21 cellular contexts compared by ENCODE assay signal in the genomic region with DNA sequence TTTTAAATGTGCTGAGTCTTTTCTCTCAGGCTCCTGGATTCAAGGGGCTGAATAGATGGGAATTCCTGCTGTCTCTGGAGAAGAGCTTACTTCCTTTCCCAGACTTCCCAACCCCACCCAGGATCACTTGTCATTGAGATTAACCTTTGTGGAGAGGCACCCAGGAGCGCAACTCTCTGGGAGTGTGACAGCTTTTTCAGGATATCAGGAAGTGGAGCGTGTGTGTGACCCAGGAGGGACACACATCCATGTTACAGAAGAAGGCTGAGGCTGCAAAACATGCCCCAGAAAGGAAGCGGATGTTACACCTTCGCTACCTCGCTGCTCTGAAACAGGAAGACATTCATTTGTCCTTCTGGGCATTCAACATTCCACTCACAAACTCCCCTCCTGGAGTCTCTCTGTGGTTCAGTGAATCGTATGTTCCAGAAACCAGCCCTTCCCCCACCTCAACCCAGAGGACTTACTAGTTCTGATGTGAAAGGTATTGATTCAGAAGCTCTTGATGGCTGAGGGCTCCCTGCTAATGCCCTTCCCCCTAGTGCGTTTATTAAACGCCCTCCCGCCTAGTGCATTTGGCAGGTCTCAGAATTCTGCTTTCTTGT.
"Had no signal": no experiment of that assay in that cellular context is flagged by ENCODE, and none has a peak within 500 bp of the region (broad histone marks: within the 10 kb centered on the region; RNA-seq: fewer than 3 reads in every experiment).

No MANE protein-coding gene starts in this region.

- H3K4me3 Mint-ChIP-seq: activated CD8-positive, alpha-beta T cell treated with anti-CD3 and anti-CD28 coated beads for 36 hours; activated naive CD8-positive, alpha-beta T cell treated with anti-CD3 and anti-CD28 coated beads for 36 hours; activated T-helper 17 cell treated with anti-CD3 and anti-CD28 coated beads, Interleukin-2, amount 50 U/mL, for 72 hours; naive B cell; stimulated activated memory B cell treated with anti-CD40 and anti-IgM and Interleukin-4, amounts not matched to agents 10 μg/mL and 1 μg/mL and 100 μg/mL, for 72 hours had no signal

- H3K27me3 ChIP-seq: dorsolateral prefrontal cortex, heart left ventricle, spleen, testis, upper lobe of right lung had no signal

- H3K9me3 Mint-ChIP-seq: activated CD8-positive, alpha-beta T cell treated with anti-CD3 and anti-CD28 coated beads for 36 hours; activated naive CD8-positive, alpha-beta T cell treated with anti-CD3 and anti-CD28 coated beads for 36 hours; activated T-helper 17 cell treated with anti-CD3 and anti-CD28 coated beads, Interleukin-2, amount 50 U/mL, for 72 hours; stimulated activated memory B cell treated with anti-CD40 and anti-IgM and Interleukin-4, amounts not matched to agents 10 μg/mL and 1 μg/mL and 100 μg/mL, for 72 hours had no signal

- H3K4me1 ChIP-seq: upper lobe of right lung had no signal

- H3K4me3 ChIP-seq: dorsolateral prefrontal cortex, heart left ventricle, left ventricle myocardium inferior, mucosa of descending colon, spleen, testis, upper lobe of right lung had no signal

- DNase-seq: activated CD4-positive, alpha-beta T cell treated with anti-CD3 and anti-CD28 coated beads for 48 hours; activated CD4-positive, CD25-positive, alpha-beta regulatory T cell; activated CD8-positive, alpha-beta T cell treated with anti-CD3 and anti-CD28 coated beads for 36 hours; activated naive CD4-positive, alpha-beta T cell; activated naive CD8-positive, alpha-beta T cell treated with anti-CD3 and anti-CD28 coated beads for 36 hours; activated T-cell treated with anti-CD3 and anti-CD28 coated beads, Interleukin-2, amount 50 U/mL, for 1 hour; amniotic stem cell; dorsolateral prefrontal cortex; heart left ventricle; left ventricle myocardium inferior; mucosa of descending colon; naive B cell; spleen; stimulated activated CD4-positive, alpha-beta T cell treated with anti-CD3 and anti-CD28 coated beads, Interleukin-4, amount 100 ng/mL, for 4 hours; T-helper 1 cell; T-helper 9 cell; testis; upper lobe of right lung had no signal

- H3K27me3 Mint-ChIP-seq: activated CD8-positive, alpha-beta T cell treated with anti-CD3 and anti-CD28 coated beads for 36 hours; activated naive CD8-positive, alpha-beta T cell treated with anti-CD3 and anti-CD28 coated beads for 36 hours; activated T-helper 17 cell treated with anti-CD3 and anti-CD28 coated beads, Interleukin-2, amount 50 U/mL, for 72 hours had no signal

- H3K4me1 Mint-ChIP-seq: activated naive CD8-positive, alpha-beta T cell treated with anti-CD3 and anti-CD28 coated beads for 36 hours; activated T-helper 17 cell treated with anti-CD3 and anti-CD28 coated beads, Interleukin-2, amount 50 U/mL, for 72 hours; naive B cell; stimulated activated memory B cell treated with anti-CD40 and anti-IgM and Interleukin-4, amounts not matched to agents 10 μg/mL and 1 μg/mL and 100 μg/mL, for 72 hours had no signal

- H3K36me3 Mint-ChIP-seq: activated naive CD8-positive, alpha-beta T cell treated with anti-CD3 and anti-CD28 coated beads for 36 hours; naive B cell; stimulated activated memory B cell treated with anti-CD40 and anti-IgM and Interleukin-4, amounts not matched to agents 10 μg/mL and 1 μg/mL and 100 μg/mL, for 72 hours had no signal

- H3K9me3 ChIP-seq: heart left ventricle, left ventricle myocardium inferior, mucosa of descending colon, spleen, testis, upper lobe of right lung had no signal

- H3K27ac ChIP-seq: dorsolateral prefrontal cortex, heart left ventricle, left ventricle myocardium inferior, spleen, testis, upper lobe of right lung had no signal

- H3K27ac Mint-ChIP-seq: activated CD8-positive, alpha-beta T cell treated with anti-CD3 and anti-CD28 coated beads for 36 hours; activated naive CD8-positive, alpha-beta T cell treated with anti-CD3 and anti-CD28 coated beads for 36 hours; activated T-helper 17 cell treated with anti-CD3 and anti-CD28 coated beads, Interleukin-2, amount 50 U/mL, for 72 hours; stimulated activated memory B cell treated with anti-CD40 and anti-IgM and Interleukin-4, amounts not matched to agents 10 μg/mL and 1 μg/mL and 100 μg/mL, for 72 hours had no signal

- ATAC-seq: activated CD8-positive, alpha-beta T cell treated with anti-CD3 and anti-CD28 coated beads for 36 hours; activated T-helper 17 cell treated with anti-CD3 and anti-CD28 coated beads, Interleukin-2, amount 50 U/mL, for 72 hours; mucosa of descending colon; SK-N-SH treated with all-trans-retinoic acid at 6 μM for 48 hours; stimulated activated memory B cell treated with anti-CD40 and anti-IgM and Interleukin-4, amounts not matched to agents 10 μg/mL and 1 μg/mL and 100 μg/mL, for 72 hours; upper lobe of right lung had no signal

- H3K36me3 ChIP-seq: heart left ventricle, left ventricle myocardium inferior, spleen, upper lobe of right lung had no signal
